35 cellular contexts compared by ENCODE assay signal in genomic region chr17:66994943-66995535, GRCh38. TPM values are rescaled to one million over a fixed set of nuclear protein-coding genes. Genes with fewer than 3 reads are reported as not detected.
"Had no signal": no experiment of that assay in that cellular context is flagged by ENCODE, and none has a peak within 500 bp of the region (broad histone marks: within the 10 kb centered on the region; RNA-seq: fewer than 3 reads in every experiment).

No MANE protein-coding gene starts in this region.

- H3K9ac ChIP-seq: KMS-11 had no signal

- H3K9me3 ChIP-seq: SJCRH30 had no signal

- H3K4me2 ChIP-seq: KMS-11 had no signal

- ATAC-seq: activated CD8-positive, alpha-beta memory T cell treated with anti-CD3 and anti-CD28 coated beads, Interleukin-2, amount 10 ng/mL, durations not matched to agents 7 days and 5 days; activated naive CD8-positive, alpha-beta T cell treated with anti-CD3 and anti-CD28 coated beads, Interleukin-2, amount 50 U/mL, for 24 hours had no signal

- H3K4me1 ChIP-seq: SJCRH30 had no signal

- H3K4me1 Mint-ChIP-seq: activated CD4-positive, alpha-beta memory T cell treated with anti-CD3 and anti-CD28 coated beads, Interleukin-2, amount 10 ng/mL, durations not matched to agents 7 days and 5 days; activated CD8-positive, alpha-beta memory T cell treated with anti-CD3 and anti-CD28 coated beads, Interleukin-2, amount 10 ng/mL, durations not matched to agents 7 days and 5 days; activated naive CD4-positive, alpha-beta T cell treated with anti-CD3 and anti-CD28 coated beads, Interleukin-2, amount 10 ng/mL, durations not matched to agents 7 days and 5 days; activated naive CD8-positive, alpha-beta T cell treated with anti-CD3 and anti-CD28 coated beads, Interleukin-2, amount 50 U/mL, for 24 hours had no signal

- H3K36me3 ChIP-seq: brain microvascular endothelial cell, SJCRH30, WERI-Rb-1 had no signal

- H3K36me3 Mint-ChIP-seq: activated CD8-positive, alpha-beta memory T cell treated with anti-CD3 and anti-CD28 coated beads, Interleukin-2, amount 10 ng/mL, durations not matched to agents 7 days and 5 days; activated naive CD4-positive, alpha-beta T cell treated with anti-CD3 and anti-CD28 coated beads, Interleukin-2, amount 10 ng/mL, durations not matched to agents 7 days and 5 days; activated naive CD8-positive, alpha-beta T cell had no signal

- H3K27me3 ChIP-seq: brain microvascular endothelial cell, SJCRH30 had no signal

- H3K4me3 Mint-ChIP-seq: activated CD4-positive, alpha-beta memory T cell treated with anti-CD3 and anti-CD28 coated beads, Interleukin-2, amount 10 ng/mL, durations not matched to agents 7 days and 5 days; activated CD8-positive, alpha-beta memory T cell treated with anti-CD3 and anti-CD28 coated beads, Interleukin-2, amount 10 ng/mL, durations not matched to agents 7 days and 5 days; activated naive CD4-positive, alpha-beta T cell treated with anti-CD3 and anti-CD28 coated beads, Interleukin-2, amount 10 ng/mL, durations not matched to agents 7 days and 5 days; activated naive CD8-positive, alpha-beta T cell; activated naive CD8-positive, alpha-beta T cell treated with anti-CD3 and anti-CD28 coated beads, Interleukin-2, amount 50 U/mL, for 24 hours had no signal

- H3K4me3 ChIP-seq: SJCRH30 had no signal

- H3K9me3 Mint-ChIP-seq: activated CD4-positive, alpha-beta memory T cell treated with anti-CD3 and anti-CD28 coated beads, Interleukin-2, amount 10 ng/mL, durations not matched to agents 7 days and 5 days; activated naive CD4-positive, alpha-beta T cell treated with anti-CD3 and anti-CD28 coated beads, Interleukin-2, amount 10 ng/mL, durations not matched to agents 7 days and 5 days; activated naive CD8-positive, alpha-beta T cell treated with anti-CD3 and anti-CD28 coated beads, Interleukin-2, amount 50 U/mL, for 24 hours had no signal

- H3K27ac ChIP-seq: brain microvascular endothelial cell, KMS-11, SJCRH30, WERI-Rb-1 had no signal

- H3K27ac Mint-ChIP-seq: activated CD4-positive, alpha-beta memory T cell treated with anti-CD3 and anti-CD28 coated beads, Interleukin-2, amount 10 ng/mL, durations not matched to agents 7 days and 5 days; activated CD8-positive, alpha-beta memory T cell treated with anti-CD3 and anti-CD28 coated beads, Interleukin-2, amount 10 ng/mL, durations not matched to agents 7 days and 5 days; activated naive CD8-positive, alpha-beta T cell; activated naive CD8-positive, alpha-beta T cell treated with anti-CD3 and anti-CD28 coated beads, Interleukin-2, amount 50 U/mL, for 24 hours had no signal

- DNase-seq: activated CD4-positive, alpha-beta memory T cell treated with anti-CD3 and anti-CD28 coated beads, Interleukin-2, amount 10 ng/mL, durations not matched to agents 7 days and 5 days; activated CD4-positive, alpha-beta T cell treated with anti-CD3 and anti-CD28 coated beads for 1 hour; activated CD4-positive, alpha-beta T cell treated with anti-CD3 and anti-CD28 coated beads for 48 hours; activated CD4-positive, CD25-positive, alpha-beta regulatory T cell; activated CD8-positive, alpha-beta memory T cell treated with anti-CD3 and anti-CD28 coated beads for 24 hours; activated CD8-positive, alpha-beta memory T cell treated with anti-CD3 and anti-CD28 coated beads, Interleukin-2, amount 10 ng/mL, durations not matched to agents 7 days and 5 days; activated CD8-positive, alpha-beta memory T cell treated with anti-CD3 and anti-CD28 coated beads, Interleukin-2, amount 50 U/mL, for 48 hours; activated effector memory CD4-positive, alpha-beta T cell treated with Interleukin-2 at 50 U/mL for 16 hours; activated naive CD4-positive, alpha-beta T cell treated with anti-CD3 and anti-CD28 coated beads, Interleukin-2, amount 10 ng/mL, durations not matched to agents 7 days and 5 days; activated naive CD8-positive, alpha-beta T cell treated with anti-CD3 and anti-CD28 coated beads, Interleukin-2, amount 50 U/mL, for 24 hours; activated T-cell treated with anti-CD3 and anti-CD28 coated beads, Interleukin-2, amount 50 U/mL, for 48 hours; anterior cingulate cortex; brain microvascular endothelial cell; MM.1S; MV-4-11; NCI-H1092; NCI-H146; NCI-H187; NCI-H2029 treated with DMSO at 0.1 percent for 48 hours; NCI-H2107; NCI-H2171; NCI-H510A; NCI-H526; NCI-H748 treated with DMSO at 0.1 percent for 48 hours; SHP77; SJCRH30; T1000; WERI-Rb-1 had no signal

RNA-seq across cellular contexts. Expression of gene CACNG4, which starts 30.5 kb away (rescaled TPM):
- total RNA-seq: activated CD4-positive, alpha-beta memory T cell treated with anti-CD3 and anti-CD28 coated beads, Interleukin-2, amount 10 ng/mL, durations not matched to agents 7 days and 5 days; activated CD8-positive, alpha-beta memory T cell treated with anti-CD3 and anti-CD28 coated beads, Interleukin-2, amount 10 ng/mL, durations not matched to agents 7 days and 5 days; LHCN-M2; OCI-LY7; T-helper 1 cell treated with Interleukin-12 subunit alpha and Interleukin-12 subunit beta and Interleukin-4 antibody, amounts not matched to agents 30 ng/mL and 1 ng/mL, for 36 hours; T-helper 2 cell treated with Interferon-gamma antibody and Interleukin-4, amounts not matched to agents 100 ng/mL and 5 ng/mL, for 36 hours had no signal

RNA-seq across cellular contexts. Expression of gene CACNG1, which starts 49.3 kb away (rescaled TPM):
- total RNA-seq: activated CD4-positive, alpha-beta memory T cell treated with anti-CD3 and anti-CD28 coated beads, Interleukin-2, amount 10 ng/mL, durations not matched to agents 7 days and 5 days; activated CD8-positive, alpha-beta memory T cell treated with anti-CD3 and anti-CD28 coated beads, Interleukin-2, amount 10 ng/mL, durations not matched to agents 7 days and 5 days; OCI-LY7; RPMI7951; T-helper 1 cell treated with Interleukin-12 subunit alpha and Interleukin-12 subunit beta and Interleukin-4 antibody, amounts not matched to agents 30 ng/mL and 1 ng/mL, for 36 hours; T-helper 2 cell treated with Interferon-gamma antibody and Interleukin-4, amounts not matched to agents 100 ng/mL and 5 ng/mL, for 36 hours had no signal
